ENCODE assay signal across 1 cellular context in the genomic region with DNA sequence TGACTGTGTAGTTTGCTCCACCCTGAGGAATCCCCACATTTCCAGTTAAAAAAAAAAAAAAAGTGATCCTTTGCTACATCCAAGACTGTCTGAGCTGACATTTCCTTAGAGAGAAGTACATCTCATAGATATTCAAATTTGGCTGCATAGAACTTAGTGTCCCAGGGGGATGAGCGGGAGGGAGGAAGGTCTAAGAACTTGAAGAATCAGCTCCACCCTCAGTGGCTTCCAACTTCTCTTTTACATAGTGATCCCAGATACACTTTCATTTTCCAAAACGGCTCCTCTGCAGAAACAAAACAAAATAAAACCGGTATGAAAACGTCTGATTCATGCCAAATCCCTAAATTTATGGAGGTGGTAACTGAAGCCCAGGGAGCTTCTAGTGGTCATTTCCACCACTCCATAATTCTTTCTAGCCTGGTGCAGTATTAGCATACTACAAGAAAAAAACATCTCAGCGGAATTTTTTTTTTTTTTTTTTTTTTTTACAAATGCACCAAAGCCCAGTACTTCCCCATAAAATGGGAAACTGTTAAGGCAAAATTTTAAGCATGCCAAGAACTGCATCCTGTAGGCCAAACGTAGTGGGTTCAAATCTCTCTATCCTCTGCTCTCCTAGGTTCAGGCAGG.
TF ChIP-seq lines count a peak whose summit lies in the region.

No MANE protein-coding gene starts in this region.

TF ChIP-seq in SK-N-SH treated with all-trans-retinoic acid at 6 μM for 48 hours, 23 proteins besides CTCF, POLR2A, EP300 and RAD21 (continued from another document):
- no peak for TF ChIP-seq ZNF70 (CRISPR knock-in tag; IDR thresholded peaks at IDR 0.05)
- TF ChIP-seq SNAI2 (CRISPR knock-in tag; IDR thresholded peaks at IDR 0.05), result no peak
- no peak for TF ChIP-seq OSR1 (CRISPR knock-in tag; IDR thresholded peaks at IDR 0.05)
- TF ChIP-seq, protein P1, sequence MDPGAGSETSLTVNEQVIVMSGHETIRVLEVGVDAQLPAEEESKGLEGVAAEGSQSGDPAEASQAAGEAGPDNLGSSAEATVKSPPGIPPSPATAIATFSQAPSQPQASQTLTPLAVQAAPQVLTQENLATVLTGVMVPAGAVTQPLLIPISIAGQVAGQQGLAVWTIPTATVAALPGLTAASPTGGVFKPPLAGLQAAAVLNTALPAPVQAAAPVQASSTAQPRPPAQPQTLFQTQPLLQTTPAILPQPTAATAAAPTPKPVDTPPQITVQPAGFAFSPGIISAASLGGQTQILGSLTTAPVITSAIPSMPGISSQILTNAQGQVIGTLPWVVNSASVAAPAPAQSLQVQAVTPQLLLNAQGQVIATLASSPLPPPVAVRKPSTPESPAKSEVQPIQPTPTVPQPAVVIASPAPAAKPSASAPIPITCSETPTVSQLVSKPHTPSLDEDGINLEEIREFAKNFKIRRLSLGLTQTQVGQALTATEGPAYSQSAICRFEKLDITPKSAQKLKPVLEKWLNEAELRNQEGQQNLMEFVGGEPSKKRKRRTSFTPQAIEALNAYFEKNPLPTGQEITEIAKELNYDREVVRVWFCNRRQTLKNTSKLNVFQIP (CRISPR knock-in tag; IDR thresholded peaks at IDR 0.05; ENCODE audit: borderline replicate concordance, low read depth), result no peak
- no peak for TF ChIP-seq TCF4 (CRISPR knock-in tag; IDR thresholded peaks at IDR 0.05; ENCODE audit: borderline replicate concordance)
- no peak for TF ChIP-seq ARNTL (CRISPR knock-in tag; IDR thresholded peaks at IDR 0.05; ENCODE audit: borderline replicate concordance, low read depth)
- no peak for TF ChIP-seq ESRRG (CRISPR knock-in tag; IDR thresholded peaks at IDR 0.05)
- TF ChIP-seq, protein P2, sequence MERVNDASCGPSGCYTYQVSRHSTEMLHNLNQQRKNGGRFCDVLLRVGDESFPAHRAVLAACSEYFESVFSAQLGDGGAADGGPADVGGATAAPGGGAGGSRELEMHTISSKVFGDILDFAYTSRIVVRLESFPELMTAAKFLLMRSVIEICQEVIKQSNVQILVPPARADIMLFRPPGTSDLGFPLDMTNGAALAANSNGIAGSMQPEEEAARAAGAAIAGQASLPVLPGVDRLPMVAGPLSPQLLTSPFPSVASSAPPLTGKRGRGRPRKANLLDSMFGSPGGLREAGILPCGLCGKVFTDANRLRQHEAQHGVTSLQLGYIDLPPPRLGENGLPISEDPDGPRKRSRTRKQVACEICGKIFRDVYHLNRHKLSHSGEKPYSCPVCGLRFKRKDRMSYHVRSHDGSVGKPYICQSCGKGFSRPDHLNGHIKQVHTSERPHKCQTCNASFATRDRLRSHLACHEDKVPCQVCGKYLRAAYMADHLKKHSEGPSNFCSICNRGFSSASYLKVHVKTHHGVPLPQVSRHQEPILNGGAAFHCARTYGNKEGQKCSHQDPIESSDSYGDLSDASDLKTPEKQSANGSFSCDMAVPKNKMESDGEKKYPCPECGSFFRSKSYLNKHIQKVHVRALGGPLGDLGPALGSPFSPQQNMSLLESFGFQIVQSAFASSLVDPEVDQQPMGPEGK (CRISPR knock-in tag; IDR thresholded peaks at IDR 0.05; ENCODE audit: borderline replicate concordance), result no peak
- TF ChIP-seq GLIS3 (CRISPR knock-in tag; IDR thresholded peaks at IDR 0.05), result no peak
- TF ChIP-seq RARB (CRISPR knock-in tag; IDR thresholded peaks at IDR 0.05), result no peak
- TF ChIP-seq, protein P3, sequence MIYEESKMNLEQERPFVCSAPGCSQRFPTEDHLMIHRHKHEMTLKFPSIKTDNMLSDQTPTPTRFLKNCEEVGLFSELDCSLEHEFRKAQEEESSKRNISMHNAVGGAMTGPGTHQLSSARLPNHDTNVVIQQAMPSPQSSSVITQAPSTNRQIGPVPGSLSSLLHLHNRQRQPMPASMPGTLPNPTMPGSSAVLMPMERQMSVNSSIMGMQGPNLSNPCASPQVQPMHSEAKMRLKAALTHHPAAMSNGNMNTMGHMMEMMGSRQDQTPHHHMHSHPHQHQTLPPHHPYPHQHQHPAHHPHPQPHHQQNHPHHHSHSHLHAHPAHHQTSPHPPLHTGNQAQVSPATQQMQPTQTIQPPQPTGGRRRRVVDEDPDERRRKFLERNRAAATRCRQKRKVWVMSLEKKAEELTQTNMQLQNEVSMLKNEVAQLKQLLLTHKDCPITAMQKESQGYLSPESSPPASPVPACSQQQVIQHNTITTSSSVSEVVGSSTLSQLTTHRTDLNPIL (CRISPR knock-in tag; IDR thresholded peaks at IDR 0.05; ENCODE audit: low read depth), result no peak
- TF ChIP-seq, protein P4, sequence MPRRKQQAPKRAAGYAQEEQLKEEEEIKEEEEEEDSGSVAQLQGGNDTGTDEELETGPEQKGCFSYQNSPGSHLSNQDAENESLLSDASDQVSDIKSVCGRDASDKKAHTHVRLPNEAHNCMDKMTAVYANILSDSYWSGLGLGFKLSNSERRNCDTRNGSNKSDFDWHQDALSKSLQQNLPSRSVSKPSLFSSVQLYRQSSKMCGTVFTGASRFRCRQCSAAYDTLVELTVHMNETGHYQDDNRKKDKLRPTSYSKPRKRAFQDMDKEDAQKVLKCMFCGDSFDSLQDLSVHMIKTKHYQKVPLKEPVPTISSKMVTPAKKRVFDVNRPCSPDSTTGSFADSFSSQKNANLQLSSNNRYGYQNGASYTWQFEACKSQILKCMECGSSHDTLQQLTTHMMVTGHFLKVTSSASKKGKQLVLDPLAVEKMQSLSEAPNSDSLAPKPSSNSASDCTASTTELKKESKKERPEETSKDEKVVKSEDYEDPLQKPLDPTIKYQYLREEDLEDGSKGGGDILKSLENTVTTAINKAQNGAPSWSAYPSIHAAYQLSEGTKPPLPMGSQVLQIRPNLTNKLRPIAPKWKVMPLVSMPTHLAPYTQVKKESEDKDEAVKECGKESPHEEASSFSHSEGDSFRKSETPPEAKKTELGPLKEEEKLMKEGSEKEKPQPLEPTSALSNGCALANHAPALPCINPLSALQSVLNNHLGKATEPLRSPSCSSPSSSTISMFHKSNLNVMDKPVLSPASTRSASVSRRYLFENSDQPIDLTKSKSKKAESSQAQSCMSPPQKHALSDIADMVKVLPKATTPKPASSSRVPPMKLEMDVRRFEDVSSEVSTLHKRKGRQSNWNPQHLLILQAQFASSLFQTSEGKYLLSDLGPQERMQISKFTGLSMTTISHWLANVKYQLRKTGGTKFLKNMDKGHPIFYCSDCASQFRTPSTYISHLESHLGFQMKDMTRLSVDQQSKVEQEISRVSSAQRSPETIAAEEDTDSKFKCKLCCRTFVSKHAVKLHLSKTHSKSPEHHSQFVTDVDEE (CRISPR knock-in tag; IDR thresholded peaks at IDR 0.05), result no peak
- no peak for TF ChIP-seq ZC3H10 (CRISPR knock-in tag; IDR thresholded peaks at IDR 0.05)
- TF ChIP-seq ZFP30 (CRISPR knock-in tag; IDR thresholded peaks at IDR 0.05), result no peak
- TF ChIP-seq ISL1 (CRISPR knock-in tag; IDR thresholded peaks at IDR 0.05), result no peak
